ENCODE assay signal across 8 cellular contexts in the genomic region with DNA sequence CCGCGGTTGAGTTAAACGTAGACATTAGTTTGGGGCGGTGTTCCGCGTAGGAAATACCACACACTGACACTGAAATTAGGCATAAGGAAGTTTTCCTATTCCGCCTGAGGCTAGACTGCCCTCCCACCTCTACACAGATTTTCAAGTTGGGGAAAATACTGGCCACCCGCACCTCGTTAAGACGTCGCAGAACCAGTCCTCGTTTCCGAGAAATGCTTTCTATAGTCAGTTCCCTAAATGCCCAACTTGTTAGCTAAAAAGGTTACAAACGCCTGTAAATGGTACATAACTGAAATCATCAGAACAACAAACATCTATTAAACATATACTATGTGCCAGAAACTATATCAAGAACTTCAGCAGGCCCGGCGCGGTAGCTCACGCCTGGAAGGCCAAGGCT. TPM values are rescaled to one million over a fixed set of nuclear protein-coding genes. Genes with fewer than 3 reads are reported as not detected.
DNase-seq lines count a peak whose midpoint lies in the region; ATAC-seq, FAIRE-seq and TF ChIP-seq lines count a peak whose summit lies in the region.
"Not testable (repeated sequence)": the region's sequence is repeated elsewhere in the genome, so short reads cannot be mapped to it uniquely, and the experiment has no call there.

No MANE protein-coding gene starts in this region.

- H3K27me3 Mint-ChIP-seq in CD8-positive, alpha-beta memory T cell; activated naive CD4-positive, alpha-beta T cell treated with anti-CD3 and anti-CD28 coated beads, Interleukin-2, amount 10 ng/mL, durations not matched to agents 7 days and 5 days: not testable (repeated sequence)

- peak overlapping the region; percentile 38; the same call in 1 of the 2 replicates for H3K9ac ChIP-seq in GM23248
- not testable (repeated sequence) for H3K9ac ChIP-seq in parathyroid adenoma

- H3F3A ChIP-seq in GM23248 (ENCODE audit: insufficient read depth) = not testable (repeated sequence)

- not testable (repeated sequence) for H3K27ac ChIP-seq in CD8-positive, alpha-beta memory T cell (ENCODE audit: low read depth, low read length); OCI-LY7 (ENCODE audit: low read depth, low read length, poor library complexity, severe bottlenecking); lower lobe of right lung
- H3K27ac ChIP-seq in GM23248 (peak overlapping the region; percentile 36; the same call in 1 of the 2 replicates), parathyroid adenoma (peak overlapping the region; percentile 75), thoracic aorta (peak overlapping the region in 1 of 2 donors; percentile 58)

- H3K36me3 ChIP-seq in CD8-positive, alpha-beta memory T cell (ENCODE audit: insufficient read depth, low read length); GM23248 (ENCODE audit: low read depth); OCI-LY7 (ENCODE audit: insufficient read depth, low read length); lower lobe of right lung; parathyroid adenoma (ENCODE audit: control insufficient read depth, insufficient read depth, low read length); thoracic aorta: not testable (repeated sequence)

- CTCF ChIA-PET in CD8-positive, alpha-beta memory T cell (lab: Charles Lee); OCI-LY7 (lab: Charles Lee; ENCODE audit: unreplicated experiment); activated naive CD4-positive, alpha-beta T cell treated with anti-CD3 and anti-CD28 coated beads, Interleukin-2, amount 10 ng/mL, durations not matched to agents 7 days and 5 days (lab: Charles Lee): not testable (repeated sequence)

- not testable (repeated sequence) for H3K79me2 ChIP-seq in GM23248 (ENCODE audit: insufficient read depth); OCI-LY7 (ENCODE audit: insufficient read depth, low read depth, low read length); parathyroid adenoma

- peak in 1 of 5 donors; percentile 11 for DNase-seq in CD8-positive, alpha-beta memory T cell
- not testable (repeated sequence) for DNase-seq in GM23248; OCI-LY7 (ENCODE audit: low spot score); activated naive CD4-positive, alpha-beta T cell treated with anti-CD3 and anti-CD28 coated beads, Interleukin-2, amount 10 ng/mL, durations not matched to agents 7 days and 5 days; lower lobe of right lung; thoracic aorta (ENCODE audit: low spot score)

- peak overlapping the region in 1 of 8 donors; percentile 79 for H3K27ac Mint-ChIP-seq in CD8-positive, alpha-beta memory T cell
- peak overlapping the region; percentile 86 for H3K27ac Mint-ChIP-seq in activated naive CD4-positive, alpha-beta T cell treated with anti-CD3 and anti-CD28 coated beads, Interleukin-2, amount 10 ng/mL, durations not matched to agents 7 days and 5 days

- POLR2A ChIA-PET in CD8-positive, alpha-beta memory T cell (lab: Charles Lee); OCI-LY7 (lab: Charles Lee): not testable (repeated sequence)

- FAIRE-seq in endometrium (lab: Jason Lieb, UNC) = peak; percentile 15

- not testable (repeated sequence) for BruUV-seq in OCI-LY7 (replicated peaks; lab: Mats Ljungman, UMichigan)

- not testable (repeated sequence) for H3K4me1 ChIP-seq in CD8-positive, alpha-beta memory T cell (ENCODE audit: insufficient read depth, low read length); GM23248 (ENCODE audit: insufficient read depth); OCI-LY7 (ENCODE audit: insufficient read depth, low read length, poor library complexity, severe bottlenecking); lower lobe of right lung; parathyroid adenoma; thoracic aorta (ENCODE audit: control insufficient read depth in 1 of 2, low read depth in 2 of 2)

- not testable (repeated sequence) for H3K9me3 Mint-ChIP-seq in CD8-positive, alpha-beta memory T cell; activated naive CD4-positive, alpha-beta T cell treated with anti-CD3 and anti-CD28 coated beads, Interleukin-2, amount 10 ng/mL, durations not matched to agents 7 days and 5 days

- intact Hi-C loops in OCI-LY7 (cut with micrococcal nuclease; ENCODE audit: unreplicated experiment); lower lobe of right lung (cut with DNase I): not testable (repeated sequence)

- not testable (repeated sequence) for H3K4me1 Mint-ChIP-seq in CD8-positive, alpha-beta memory T cell; activated naive CD4-positive, alpha-beta T cell treated with anti-CD3 and anti-CD28 coated beads, Interleukin-2, amount 10 ng/mL, durations not matched to agents 7 days and 5 days

- WGBS in GM23248 (ENCODE audit: low coverage in 1 of 2, low lambda C conversion rate in 2 of 2, missing lambda C conversion rate in 2 of 2), 2 experiments = 7 to 33% methylated on average over 9 to 14 of the region's 18 CpGs

- ATAC-seq in lower lobe of right lung; thoracic aorta (ENCODE audit: insufficient number of reproducible peaks, low FRiP score, low read depth): not testable (repeated sequence)

- not testable (repeated sequence) for H3K9me2 ChIP-seq in GM23248 (ENCODE audit: insufficient read depth); OCI-LY7 (ENCODE audit: insufficient read depth, low read length)

- not testable (repeated sequence) for H3K36me3 Mint-ChIP-seq in CD8-positive, alpha-beta memory T cell; activated naive CD4-positive, alpha-beta T cell treated with anti-CD3 and anti-CD28 coated beads, Interleukin-2, amount 10 ng/mL, durations not matched to agents 7 days and 5 days

- peak overlapping the region; percentile 85 for H2AFZ ChIP-seq in GM23248
- peak overlapping the region; percentile 55; the same call in 1 of the 2 replicates for H2AFZ ChIP-seq in OCI-LY7 (ENCODE audit: low read length)
- peak overlapping the region; percentile 81 for H2AFZ ChIP-seq in parathyroid adenoma

- in situ Hi-C loops in GM23248 (cut with MboI) = not testable (repeated sequence)

- H3K4me3 ChIP-seq in CD8-positive, alpha-beta memory T cell (ENCODE audit: low read length) = not testable (repeated sequence)
- H3K4me3 ChIP-seq in GM23248 = peak overlapping the region; percentile 66
- H3K4me3 ChIP-seq in OCI-LY7 (ENCODE audit: low read depth, low read length, poor library complexity, severe bottlenecking) = peak overlapping the region; percentile 54
- peak overlapping the region; percentile 45 for H3K4me3 ChIP-seq in lower lobe of right lung
- H3K4me3 ChIP-seq in parathyroid adenoma (ENCODE audit: low read depth, low read length) = peak overlapping the region; percentile 31
- peak overlapping the region; percentile 55 for H3K4me3 ChIP-seq in thoracic aorta

- H3K4me3 Mint-ChIP-seq in CD8-positive, alpha-beta memory T cell = peak overlapping the region in 5 of 7 donors; percentile 32 to 66 (median 53)
- H3K4me3 Mint-ChIP-seq in activated naive CD4-positive, alpha-beta T cell treated with anti-CD3 and anti-CD28 coated beads, Interleukin-2, amount 10 ng/mL, durations not matched to agents 7 days and 5 days = peak overlapping the region; percentile 62

- not testable (repeated sequence) for H3K27me3 ChIP-seq in CD8-positive, alpha-beta memory T cell (ENCODE audit: insufficient read depth, low read length, poor library complexity, severe bottlenecking); GM23248 (replicated peaks; ENCODE audit: insufficient read depth); lower lobe of right lung (ENCODE audit: low read depth); parathyroid adenoma (ENCODE audit: control insufficient read depth, insufficient read depth, low read length); thoracic aorta (replicated peaks; ENCODE audit: insufficient read depth)

- TF ChIP-seq CTCF in OCI-LY7 (conservative IDR thresholded peaks at IDR 0.05; ENCODE audit: low read length); lower lobe of right lung (IDR thresholded peaks at IDR 0.05); parathyroid adenoma (IDR thresholded peaks at IDR 0.05); thoracic aorta (IDR thresholded peaks at IDR 0.05): not testable (repeated sequence)

- H4K20me1 ChIP-seq in GM23248 (ENCODE audit: insufficient read depth); OCI-LY7 (ENCODE audit: insufficient read depth, low read length): not testable (repeated sequence)

- not testable (repeated sequence) for H3K9me3 ChIP-seq in CD8-positive, alpha-beta memory T cell (ENCODE audit: low read length); GM23248 (ENCODE audit: low read depth); OCI-LY7 (ENCODE audit: low read length); lower lobe of right lung; parathyroid adenoma (ENCODE audit: control insufficient read depth, low read length); thoracic aorta

- H3K4me2 ChIP-seq in GM23248 (ENCODE audit: unreplicated experiment) (peak overlapping the region; percentile 48), OCI-LY7 (ENCODE audit: low read length) (0 out of 2 replicates have a peak overlapping the region, but pooled peaks have one; percentile 15), parathyroid adenoma (ENCODE audit: low read length) (peak overlapping the region; percentile 38)

RNA-seq across cellular contexts. Expression of a gene that starts 0.6 kb away (rescaled TPM):
- 10 to 100 TPM in 1 of 2 experiments, 1 to 10 TPM in 1; 8.8 to 10.1 TPM for total RNA-seq in CD8-positive, alpha-beta memory T cell
- 9.6 TPM for polyA plus RNA-seq in CD8-positive, alpha-beta memory T cell
- total RNA-seq in GM23248 (2014; rRNA removed; shearing (Covaris generic)) = 3.8 and 12.1 TPM in 2 replicates
- 5.4 and 6.6 TPM in 2 replicates for polyA plus RNA-seq in GM23248 (2016; fragmentation: Nextera tagmentation; extraction: Ambion mirVana)
- total RNA-seq in OCI-LY7 (2014; rRNA removed; shearing (Covaris generic)) = 18.1 and 23.9 TPM in 2 replicates
- total RNA-seq in OCI-LY7 (2022) (38.7 and 45.1 TPM in 2 replicates), lower lobe of right lung (25.9 TPM), thoracic aorta (10 to 100 TPM; 13.7 to 16.1 TPM)

RNA-seq across cellular contexts. Expression of a gene that starts 10.4 kb away (rescaled TPM):
- 10 to 100 TPM; 37.7 to 43.0 TPM for total RNA-seq in CD8-positive, alpha-beta memory T cell
- 22.7 TPM for polyA plus RNA-seq in CD8-positive, alpha-beta memory T cell
- total RNA-seq in GM23248 (2014; rRNA removed; shearing (Covaris generic)) = 44.9 and 48.2 TPM in 2 replicates
- 43.5 and 44.2 TPM in 2 replicates for polyA plus RNA-seq in GM23248 (2016; fragmentation: Nextera tagmentation; extraction: Ambion mirVana)
- total RNA-seq in OCI-LY7 (2014; rRNA removed; shearing (Covaris generic)) = 27.2 and 35.3 TPM in 2 replicates
- 42.5 TPM in 2 replicates for total RNA-seq in OCI-LY7 (2022)
- total RNA-seq in lower lobe of right lung = 52.7 TPM
- 10 to 100 TPM; 27.2 to 27.9 TPM for total RNA-seq in thoracic aorta
